Comparison of ENCODE assay signal across 29 cellular contexts in genomic region chr20:2453792-2454191, GRCh38.
"Had no signal": no experiment of that assay in that cellular context is flagged by ENCODE, and none has a peak within 500 bp of the region (broad histone marks: within the 10 kb centered on the region; RNA-seq: fewer than 3 reads in every experiment).

No MANE protein-coding gene starts in this region.

- H3K27me3 Mint-ChIP-seq: activated CD4-positive, alpha-beta memory T cell treated with anti-CD3 and anti-CD28 coated beads for 36 hours; activated CD4-positive, alpha-beta T cell treated with anti-CD3 and anti-CD28 coated beads for 36 hours; brain had no signal

- ATAC-seq: activated CD4-positive, alpha-beta T cell treated with anti-CD3 and anti-CD28 coated beads for 36 hours; activated CD8-positive, alpha-beta memory T cell treated with anti-CD3 and anti-CD28 coated beads, Interleukin-2, amount 10 ng/mL, durations not matched to agents 7 days and 5 days; activated CD8-positive, alpha-beta T cell treated with anti-CD3 and anti-CD28 coated beads, Interleukin-2, amount 10 ng/mL, durations not matched to agents 7 days and 5 days; activated naive CD4-positive, alpha-beta T cell treated with anti-CD3 and anti-CD28 coated beads, Interleukin-2, amount 50 U/mL, for 72 hours; gastroesophageal sphincter; heart right ventricle had no signal

- H3K4me1 ChIP-seq: breast epithelium, colonic mucosa had no signal

- H3K36me3 Mint-ChIP-seq: activated CD8-positive, alpha-beta memory T cell treated with anti-CD3 and anti-CD28 coated beads, Interleukin-2, amount 10 ng/mL, durations not matched to agents 7 days and 5 days; activated naive CD4-positive, alpha-beta T cell treated with anti-CD3 and anti-CD28 coated beads, Interleukin-2, amount 50 U/mL, for 72 hours; brain had no signal

- H3K36me3 ChIP-seq: breast epithelium, cardiac muscle cell, colonic mucosa had no signal

- H3K4me1 Mint-ChIP-seq: activated naive CD8-positive, alpha-beta T cell treated with anti-CD3 and anti-CD28 coated beads, Interleukin-2, amount 10 ng/mL, durations not matched to agents 7 days and 5 days; brain had no signal

- H3K27ac ChIP-seq: ascending aorta, breast epithelium, cardiac muscle cell, colonic mucosa, esophagus squamous epithelium, gastroesophageal sphincter, heart right ventricle had no signal

- H3K27ac Mint-ChIP-seq: activated CD4-positive, alpha-beta memory T cell treated with anti-CD3 and anti-CD28 coated beads for 36 hours; activated CD4-positive, alpha-beta T cell treated with anti-CD3 and anti-CD28 coated beads for 36 hours; activated CD4-positive, alpha-beta T cell treated with anti-CD3 and anti-CD28 coated beads, Interleukin-2, amount 10 ng/mL, durations not matched to agents 24 days and 14 days; activated CD8-positive, alpha-beta memory T cell treated with anti-CD3 and anti-CD28 coated beads, Interleukin-2, amount 10 ng/mL, durations not matched to agents 7 days and 5 days; activated CD8-positive, alpha-beta T cell treated with anti-CD3 and anti-CD28 coated beads, Interleukin-2, amount 10 ng/mL, durations not matched to agents 7 days and 5 days; activated naive CD4-positive, alpha-beta T cell treated with anti-CD3 and anti-CD28 coated beads for 36 hours; activated naive CD4-positive, alpha-beta T cell treated with anti-CD3 and anti-CD28 coated beads, Interleukin-2, amount 50 U/mL, for 72 hours; activated naive CD8-positive, alpha-beta T cell treated with anti-CD3 and anti-CD28 coated beads, Interleukin-2, amount 10 ng/mL, durations not matched to agents 7 days and 5 days; activated T-helper 1 cell treated with anti-CD3 and anti-CD28 coated beads, Interleukin-12 subunit alpha, Interleukin-12 subunit beta, Interleukin-2, Interleukin-4 antibody, amounts not matched to agents 30 ng/mL and 10 ng/mL and 1 ng/mL, durations not matched to agents 14 hours and 24 hours and 36 hours; brain had no signal

- H3K9me3 ChIP-seq: ascending aorta, breast epithelium, colonic mucosa, esophagus squamous epithelium, gastroesophageal sphincter, heart right ventricle had no signal

- H3K4me3 Mint-ChIP-seq: activated CD4-positive, alpha-beta memory T cell treated with anti-CD3 and anti-CD28 coated beads for 36 hours; activated CD4-positive, alpha-beta T cell treated with anti-CD3 and anti-CD28 coated beads for 36 hours; activated CD4-positive, alpha-beta T cell treated with anti-CD3 and anti-CD28 coated beads, Interleukin-2, amount 10 ng/mL, durations not matched to agents 24 days and 14 days; activated CD8-positive, alpha-beta memory T cell treated with anti-CD3 and anti-CD28 coated beads, Interleukin-2, amount 10 ng/mL, durations not matched to agents 7 days and 5 days; activated CD8-positive, alpha-beta T cell treated with anti-CD3 and anti-CD28 coated beads, Interleukin-2, amount 10 ng/mL, durations not matched to agents 7 days and 5 days; activated naive CD4-positive, alpha-beta T cell treated with anti-CD3 and anti-CD28 coated beads for 36 hours; activated naive CD8-positive, alpha-beta T cell treated with anti-CD3 and anti-CD28 coated beads, Interleukin-2, amount 10 ng/mL, durations not matched to agents 7 days and 5 days; activated T-helper 1 cell treated with anti-CD3 and anti-CD28 coated beads, Interleukin-12 subunit alpha, Interleukin-12 subunit beta, Interleukin-2, Interleukin-4 antibody, amounts not matched to agents 30 ng/mL and 10 ng/mL and 1 ng/mL, durations not matched to agents 14 hours and 24 hours and 36 hours; brain had no signal

- DNase-seq: activated CD4-positive, alpha-beta memory T cell treated with anti-CD3 and anti-CD28 coated beads for 36 hours; activated CD4-positive, alpha-beta T cell treated with anti-CD3 and anti-CD28 coated beads for 36 hours; activated CD4-positive, alpha-beta T cell treated with anti-CD3 and anti-CD28 coated beads, Interleukin-2, amount 10 ng/mL, durations not matched to agents 24 days and 14 days; activated CD4-positive, CD25-positive, alpha-beta regulatory T cell; activated CD4-positive, CD25-positive, alpha-beta regulatory T cell treated with anti-CD3 and anti-CD28 coated beads, Interleukin-2, amount 50 U/mL, for 72 hours; activated CD8-positive, alpha-beta memory T cell treated with anti-CD3 and anti-CD28 coated beads, Interleukin-2, amount 10 ng/mL, durations not matched to agents 7 days and 5 days; activated CD8-positive, alpha-beta memory T cell treated with anti-CD3 and anti-CD28 coated beads, Interleukin-2, amount 50 U/mL, for 4 hours; activated CD8-positive, alpha-beta T cell treated with anti-CD3 and anti-CD28 coated beads, Interleukin-2, amount 10 ng/mL, durations not matched to agents 7 days and 5 days; activated gamma-delta T cell treated with Interleukin-2 at 50 U/mL for 16 hours; activated naive CD4-positive, alpha-beta T cell treated with anti-CD3 and anti-CD28 coated beads for 36 hours; activated naive CD8-positive, alpha-beta T cell treated with anti-CD3 and anti-CD28 coated beads, Interleukin-2, amount 10 ng/mL, durations not matched to agents 7 days and 5 days; activated T-cell treated with anti-CD3 and anti-CD28 coated beads, Interleukin-2, amount 50 U/mL, for 1 hour; activated T-cell treated with anti-CD3 and anti-CD28 coated beads, Interleukin-2, amount 50 U/mL, for 48 hours; central memory CD4-positive, alpha-beta T cell; cerebellar nuclear complex; colonic mucosa; effector CD8-positive, alpha-beta T cell; erythroblast; esophagus squamous epithelium; foreskin melanocyte; heart right ventricle; T-helper 2 cell had no signal

- H3K27me3 ChIP-seq: ascending aorta, breast epithelium, colonic mucosa, esophagus squamous epithelium, gastroesophageal sphincter, heart right ventricle had no signal

- H3K4me3 ChIP-seq: ascending aorta, breast epithelium, cardiac muscle cell, colonic mucosa, esophagus squamous epithelium, gastroesophageal sphincter, heart right ventricle had no signal

- H3K9me3 Mint-ChIP-seq: activated CD4-positive, alpha-beta memory T cell treated with anti-CD3 and anti-CD28 coated beads for 36 hours; activated CD4-positive, alpha-beta T cell treated with anti-CD3 and anti-CD28 coated beads, Interleukin-2, amount 10 ng/mL, durations not matched to agents 24 days and 14 days; activated naive CD4-positive, alpha-beta T cell treated with anti-CD3 and anti-CD28 coated beads for 36 hours; activated naive CD4-positive, alpha-beta T cell treated with anti-CD3 and anti-CD28 coated beads, Interleukin-2, amount 50 U/mL, for 72 hours; activated naive CD8-positive, alpha-beta T cell treated with anti-CD3 and anti-CD28 coated beads, Interleukin-2, amount 10 ng/mL, durations not matched to agents 7 days and 5 days; activated T-helper 1 cell treated with anti-CD3 and anti-CD28 coated beads, Interleukin-12 subunit alpha, Interleukin-12 subunit beta, Interleukin-2, Interleukin-4 antibody, amounts not matched to agents 30 ng/mL and 10 ng/mL and 1 ng/mL, durations not matched to agents 14 hours and 24 hours and 36 hours; brain had no signal
